8 cellular contexts compared by ENCODE assay signal in genomic region chr9:32552172-32552872, GRCh38. TPM values are rescaled to one million over a fixed set of nuclear protein-coding genes. Genes with fewer than 3 reads are reported as not detected.
A peak's percentile ranks its signal among the peaks of the same experiment; 100 is the strongest.
DNase-seq lines count a peak whose midpoint lies in the region; ATAC-seq and TF ChIP-seq lines count a peak whose summit lies in the region.

SMIM27 (plus strand) TSS chr9:32552327; CDS start chr9:32552435, 108 bp downstream.
TOPORS (minus strand) TSS chr9:32552586; CDS start chr9:32552436, 150 bp downstream.

- peak within 1 kb of the TSS; percentile 81 for H3K9ac ChIP-seq in OCI-LY3 (ENCODE audit: low read length)

- H3K4me3 ChIP-seq in OCI-LY3 (ENCODE audit: low read length) = peak within 1 kb of the TSS; percentile 87

- TF ChIP-seq CTCF in OCI-LY3 (IDR thresholded peaks at IDR 0.05; ENCODE audit: low read depth, low read length) = no peak
- TF ChIP-seq CTCF in endothelial cell (IDR thresholded peaks at IDR 0.05; ENCODE audit: unreplicated experiment) = no peak

- peak within 1 kb of the TSS; percentile 86 for H3K4me2 ChIP-seq in OCI-LY3 (ENCODE audit: low read length)

- peak; percentile 74 for ATAC-seq in GM21528 (IDR thresholded peaks at IDR 0.05; ENCODE audit: low FRiP score, unreplicated experiment)

- peaks cover 52% of the 10 kb centered on the region for H3K79me2 ChIP-seq in OCI-LY3 (ENCODE audit: low read length)

- peaks cover 4% of the 10 kb centered on the region for H3K4me1 ChIP-seq in OCI-LY3 (ENCODE audit: low read length)

- peak within 1 kb of the TSS; percentile 99 for H3K27ac Mint-ChIP-seq in endothelial cell (ENCODE audit: unreplicated experiment)

- no peaks in the 10 kb centered on the region for H3K36me3 ChIP-seq in OCI-LY3 (replicated peaks; ENCODE audit: low read depth, low read length)

- H3K4me1 Mint-ChIP-seq in endothelial cell (ENCODE audit: unreplicated experiment) = peaks cover 32% of the 10 kb centered on the region

- no peaks in the 10 kb centered on the region for H3K27me3 ChIP-seq in OCI-LY3 (ENCODE audit: low read depth, low read length)

- peaks cover 4% of the 10 kb centered on the region for H3K36me3 Mint-ChIP-seq in endothelial cell (ENCODE audit: low read depth, unreplicated experiment)

- H3K27ac ChIP-seq in OCI-LY3 (ENCODE audit: low read length) = peak within 1 kb of the TSS; percentile 69

- H3K4me3 Mint-ChIP-seq in endothelial cell (ENCODE audit: unreplicated experiment) = peak within 1 kb of the TSS; percentile 99

- H3K27me3 Mint-ChIP-seq in endothelial cell (ENCODE audit: unreplicated experiment) = peaks cover 16% of the 10 kb centered on the region

- DNase-seq in DMS114 treated with DMSO at 0.1 percent for 48 hours (lab: John Stamatoyannopoulos, UW; ENCODE audit: unreplicated experiment) = peak; percentile 80
- peak; percentile 62 for DNase-seq in HuH-7.5 (ENCODE audit: low spot score)
- peak; percentile 95 for DNase-seq in activated CD8-positive, alpha-beta memory T cell treated with anti-CD3 and anti-CD28 coated beads, Interleukin-2, amount 50 U/mL, for 4 hours
- DNase-seq in endothelial cell (ENCODE audit: low spot score) = peak; percentile 87
- peak; percentile 86 for DNase-seq in middle frontal gyrus (ENCODE audit: extremely low spot score, low spot score)
- peak; percentile 80 to 84 for DNase-seq in stimulated activated CD8-positive, alpha-beta memory T cell treated with anti-CD3 and anti-CD28 coated beads, Interleukin-2, amount 100 ng/mL, for 48 hours (ENCODE audit: low read depth in 2 of 2)

- peaks cover 3% of the 10 kb centered on the region; the same call in 1 of the 2 replicates for H4K20me1 ChIP-seq in OCI-LY3 (ENCODE audit: insufficient read depth, low read length)

- no peaks in the 10 kb centered on the region for H3K9me3 Mint-ChIP-seq in endothelial cell (ENCODE audit: unreplicated experiment)

- no peaks in the 10 kb centered on the region for H3K9me3 ChIP-seq in OCI-LY3 (ENCODE audit: insufficient read depth, low read length)

- H2AFZ ChIP-seq in OCI-LY3 (ENCODE audit: low read depth, low read length) = peak within 1 kb of the TSS; percentile 81

RNA-seq across cellular contexts. Expression of gene SMIM27, which starts in this region (rescaled TPM):
- total RNA-seq in endothelial cell (ENCODE audit: unreplicated experiment) = 8.0 TPM

RNA-seq across cellular contexts. Expression of gene TOPORS, which starts in this region (rescaled TPM):
- 20.7 TPM for total RNA-seq in endothelial cell (ENCODE audit: unreplicated experiment)

Comparison
In these comparisons a context has a peak if more than half of its experiments do, and no peak if none do; other contexts are left out.
1. Peak in every context shown above with its lines: DNase-seq, ATAC-seq, H3K4me3 ChIP-seq and H3K27ac ChIP-seq.